In genomic region chr14:96055065-96055752, GRCh38 we compare ENCODE assay signal across 1 cellular context.
TF ChIP-seq lines count a peak whose summit lies in the region.

No MANE protein-coding gene starts in this region.

TF ChIP-seq in GM23338, 12 proteins besides CTCF, POLR2A, EP300 and RAD21 (continued from another document):
- no peak for TF ChIP-seq NANOG (IDR thresholded peaks at IDR 0.05; ENCODE audit: borderline replicate concordance)
- TF ChIP-seq CREB1 (CRISPR knock-in tag; IDR thresholded peaks at IDR 0.05; ENCODE audit: low read depth): no peak
- TF ChIP-seq EZH2 (IDR thresholded peaks at IDR 0.05; ENCODE audit: low read depth, unreplicated experiment): no peak
- TF ChIP-seq POLR2AphosphoS5 (IDR thresholded peaks at IDR 0.05; ENCODE audit: low read depth): no peak
- no peak for TF ChIP-seq REST (IDR thresholded peaks at IDR 0.05; ENCODE audit: unreplicated experiment)
- no peak for TF ChIP-seq EZH2phosphoT487 (IDR thresholded peaks at IDR 0.05; ENCODE audit: unreplicated experiment)
- no peak for TF ChIP-seq JUNB (IDR thresholded peaks at IDR 0.05; ENCODE audit: unreplicated experiment)
- no peak for TF ChIP-seq ZNF114 (CRISPR knock-in tag; IDR thresholded peaks at IDR 0.05)
- no peak for TF ChIP-seq ETS1 (IDR thresholded peaks at IDR 0.05)
